In the genomic region with DNA sequence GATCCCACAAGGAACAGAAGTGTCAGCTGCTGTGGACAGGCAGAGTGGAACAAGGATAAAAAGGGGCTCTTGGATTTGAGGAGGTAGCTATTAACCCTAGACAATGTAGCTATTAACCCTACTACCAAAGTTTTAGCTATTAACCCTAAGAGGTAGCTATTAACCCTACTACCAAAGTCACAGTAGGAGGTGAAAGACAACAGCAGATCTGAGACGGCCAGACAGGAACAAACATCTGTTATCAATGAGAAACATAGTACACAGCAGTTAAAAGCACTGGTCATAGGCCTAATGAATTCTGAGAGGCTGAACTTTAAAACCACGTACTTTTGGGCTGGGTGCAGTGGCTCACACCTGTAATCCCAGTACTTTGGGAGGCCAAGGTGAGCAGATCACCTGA, we compare ENCODE assay signal across 33 cellular contexts.
"Had no signal": no experiment of that assay in that cellular context is flagged by ENCODE, and none has a peak within 500 bp of the region (broad histone marks: within the 10 kb centered on the region; RNA-seq: fewer than 3 reads in every experiment).

No MANE protein-coding gene starts in this region.

- H3K9me3 Mint-ChIP-seq: activated CD4-positive, alpha-beta memory T cell treated with anti-CD3 and anti-CD28 coated beads, Interleukin-2, amount 10 ng/mL, durations not matched to agents 7 days and 5 days; activated CD4-positive, alpha-beta T cell treated with anti-CD3 and anti-CD28 coated beads, Interleukin-2, amount 10 ng/mL, durations not matched to agents 7 days and 5 days; activated T-cell treated with anti-CD3 and anti-CD28 coated beads, Interleukin-2, amount 50 U/mL, for 24 hours; central memory CD8-positive, alpha-beta T cell; nephron progenitor cell; stimulated activated memory B cell treated with anti-CD40 and anti-IgM and Interleukin-4, amounts not matched to agents 10 μg/mL and 1 μg/mL and 100 μg/mL, for 72 hours; stimulated activated naive CD8-positive, alpha-beta T cell treated with anti-CD3 and anti-CD28 coated beads, Interleukin-15, amount 100 ng/mL, for 72 hours; T-helper 2 cell treated with Interferon-gamma antibody and Interleukin-4, amounts not matched to agents 5 μg/mL and 100 μg/mL, for 36 hours; type B pancreatic cell had no signal

- H3K4me3 Mint-ChIP-seq: activated CD4-positive, alpha-beta memory T cell treated with anti-CD3 and anti-CD28 coated beads, Interleukin-2, amount 10 ng/mL, durations not matched to agents 7 days and 5 days; activated CD4-positive, alpha-beta T cell treated with anti-CD3 and anti-CD28 coated beads, Interleukin-2, amount 10 ng/mL, durations not matched to agents 7 days and 5 days; activated T-cell treated with anti-CD3 and anti-CD28 coated beads, Interleukin-2, amount 50 U/mL, for 24 hours; central memory CD8-positive, alpha-beta T cell; nephron progenitor cell; stimulated activated memory B cell treated with anti-CD40 and anti-IgM and Interleukin-4, amounts not matched to agents 10 μg/mL and 1 μg/mL and 100 μg/mL, for 72 hours; stimulated activated naive CD8-positive, alpha-beta T cell treated with anti-CD3 and anti-CD28 coated beads, Interleukin-15, amount 100 ng/mL, for 72 hours; T-helper 2 cell treated with Interferon-gamma antibody and Interleukin-4, amounts not matched to agents 5 μg/mL and 100 μg/mL, for 36 hours; type B pancreatic cell had no signal

- H3K27ac Mint-ChIP-seq: activated CD4-positive, alpha-beta memory T cell treated with anti-CD3 and anti-CD28 coated beads, Interleukin-2, amount 10 ng/mL, durations not matched to agents 7 days and 5 days; activated CD4-positive, alpha-beta T cell treated with anti-CD3 and anti-CD28 coated beads, Interleukin-2, amount 10 ng/mL, durations not matched to agents 7 days and 5 days; activated T-cell treated with anti-CD3 and anti-CD28 coated beads, Interleukin-2, amount 50 U/mL, for 24 hours; nephron progenitor cell; stimulated activated memory B cell treated with anti-CD40 and anti-IgM and Interleukin-4, amounts not matched to agents 10 μg/mL and 1 μg/mL and 100 μg/mL, for 72 hours; stimulated activated naive CD8-positive, alpha-beta T cell treated with anti-CD3 and anti-CD28 coated beads, Interleukin-15, amount 100 ng/mL, for 72 hours; T-helper 2 cell treated with Interferon-gamma antibody and Interleukin-4, amounts not matched to agents 5 μg/mL and 100 μg/mL, for 36 hours; type B pancreatic cell had no signal

- ATAC-seq: gastrocnemius medialis; left ventricle myocardium superior; psoas muscle; stimulated activated memory B cell treated with anti-CD40 and anti-IgM and Interleukin-4, amounts not matched to agents 10 μg/mL and 1 μg/mL and 100 μg/mL, for 72 hours; stimulated activated naive CD8-positive, alpha-beta T cell treated with anti-CD3 and anti-CD28 coated beads, Interleukin-15, amount 100 ng/mL, for 72 hours had no signal

- H3K27me3 ChIP-seq: esophagus squamous epithelium, gastrocnemius medialis, sigmoid colon, uterus had no signal

- H3K36me3 ChIP-seq: uterus had no signal

- FAIRE-seq: bronchial epithelial cell, endometrium, islet of Langerhans had no signal

- H3K27me3 Mint-ChIP-seq: activated CD4-positive, alpha-beta memory T cell treated with anti-CD3 and anti-CD28 coated beads, Interleukin-2, amount 10 ng/mL, durations not matched to agents 7 days and 5 days; activated CD4-positive, alpha-beta T cell treated with anti-CD3 and anti-CD28 coated beads, Interleukin-2, amount 10 ng/mL, durations not matched to agents 7 days and 5 days; activated T-cell treated with anti-CD3 and anti-CD28 coated beads, Interleukin-2, amount 50 U/mL, for 24 hours; central memory CD8-positive, alpha-beta T cell; stimulated activated memory B cell treated with anti-CD40 and anti-IgM and Interleukin-4, amounts not matched to agents 10 μg/mL and 1 μg/mL and 100 μg/mL, for 72 hours; stimulated activated naive CD8-positive, alpha-beta T cell treated with anti-CD3 and anti-CD28 coated beads, Interleukin-15, amount 100 ng/mL, for 72 hours; type B pancreatic cell had no signal

- H3K9me3 ChIP-seq: esophagus squamous epithelium, gastrocnemius medialis, psoas muscle, sigmoid colon, uterus had no signal

- H3K4me3 ChIP-seq: esophagus squamous epithelium, gastrocnemius medialis, psoas muscle, sigmoid colon, smooth muscle cell, uterus had no signal

- H3K4me1 ChIP-seq: esophagus squamous epithelium, parathyroid adenoma, psoas muscle, sigmoid colon, uterus had no signal

- H3K4me1 Mint-ChIP-seq: activated CD4-positive, alpha-beta memory T cell treated with anti-CD3 and anti-CD28 coated beads, Interleukin-2, amount 10 ng/mL, durations not matched to agents 7 days and 5 days; nephron progenitor cell had no signal

- DNase-seq: activated CD4-positive, alpha-beta memory T cell treated with anti-CD3 and anti-CD28 coated beads, Interleukin-2, amount 10 ng/mL, durations not matched to agents 7 days and 5 days; activated CD4-positive, alpha-beta T cell treated with anti-CD3 and anti-CD28 coated beads for 1 hour; activated CD4-positive, alpha-beta T cell treated with anti-CD3 and anti-CD28 coated beads, Interleukin-2, amount 10 ng/mL, durations not matched to agents 7 days and 5 days; activated CD8-positive, alpha-beta memory T cell treated with anti-CD3 and anti-CD28 coated beads, Interleukin-2, amount 50 U/mL, for 48 hours; activated gamma-delta T cell treated with Interleukin-2 at 50 U/mL for 16 hours; activated naive CD4-positive, alpha-beta T cell treated with anti-CD3 and anti-CD28 coated beads, Interleukin-2, amount 50 U/mL, for 16 hours; activated T-cell treated with anti-CD3 and anti-CD28 coated beads, Interleukin-2, amount 50 U/mL, for 24 hours; amniotic stem cell; effector CD8-positive, alpha-beta T cell; esophagus squamous epithelium; gastrocnemius medialis; glutamatergic neuron; left ventricle myocardium superior; nephron progenitor cell; psoas muscle; sigmoid colon; stimulated activated CD4-positive, alpha-beta T cell treated with anti-CD3 and anti-CD28 coated beads, Interleukin-1b, Interleukin-23, amount 100 ng/mL, for 48 hours; stimulated activated CD4-positive, alpha-beta T cell treated with anti-CD3 and anti-CD28 coated beads, Interleukin-4, amount 100 ng/mL, for 4 hours; stimulated activated CD8-positive, alpha-beta memory T cell treated with anti-CD3 and anti-CD28 coated beads, Interleukin-4, amount 100 ng/mL, for 48 hours; stimulated activated naive CD8-positive, alpha-beta T cell treated with anti-CD3 and anti-CD28 coated beads, Interleukin-15, amount 100 ng/mL, for 72 hours; substantia nigra; T-helper 1 cell; uterus had no signal

- H3K27ac ChIP-seq: epithelial cell of prostate, esophagus squamous epithelium, gastrocnemius medialis, parathyroid adenoma, psoas muscle, sigmoid colon, uterus had no signal
